ENCODE assay signal across 23 cellular contexts in the genomic region with DNA sequence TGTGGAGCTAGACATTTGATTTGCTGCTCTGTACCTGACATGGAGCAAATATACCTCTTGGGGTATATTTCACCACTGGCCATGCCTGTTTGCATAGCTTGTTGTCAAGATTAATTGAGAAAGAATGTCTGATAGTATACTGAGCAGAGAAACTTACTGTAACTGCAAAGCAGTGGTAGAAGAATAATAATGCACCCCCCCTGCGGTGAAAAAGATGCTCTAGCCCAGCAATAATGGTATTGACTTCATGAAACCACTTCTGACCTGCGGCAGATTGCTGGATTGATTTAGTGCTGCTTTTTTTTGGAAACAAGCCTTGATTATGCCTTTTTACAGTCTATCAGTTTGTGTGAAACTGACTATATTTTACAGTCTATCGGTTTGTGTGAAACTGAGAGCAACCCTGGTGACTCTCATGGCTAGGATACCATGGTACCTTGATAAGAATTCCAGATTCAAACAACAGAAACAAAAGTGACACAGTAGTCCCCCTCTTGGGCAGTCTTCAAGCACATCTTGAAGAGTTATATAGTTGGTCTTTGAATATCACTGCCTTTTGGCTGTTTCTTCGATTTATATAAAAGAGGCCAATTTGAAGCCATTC.
DNase-seq lines count a peak whose midpoint lies in the region; ATAC-seq and TF ChIP-seq lines count a peak whose summit lies in the region.
"Had no signal": no experiment of that assay in that cellular context is flagged by ENCODE, and none has a peak within 500 bp of the region (broad histone marks: within the 10 kb centered on the region; RNA-seq: fewer than 3 reads in every experiment).

No MANE protein-coding gene starts in this region.

- H3K9ac ChIP-seq in neuronal stem cell (ENCODE audit: low read depth, low read length, poor library complexity), result no peak overlapping the region

- H2AK5ac ChIP-seq in neuronal stem cell (ENCODE audit: low read depth, low read length), result no peak overlapping the region

- peaks cover 98% of the 10 kb centered on the region for H3K79me2 ChIP-seq in GM23338 (replicated peaks; ENCODE audit: insufficient read depth)

- H3K9me3 Mint-ChIP-seq in MCF 10A (ENCODE audit: unreplicated experiment) (no peaks in the 10 kb centered on the region), glutamatergic neuron (ENCODE audit: unreplicated experiment) (peaks cover 9% of the 10 kb centered on the region), GM23338 (no peaks in the 10 kb centered on the region)
- H3K9me3 Mint-ChIP-seq: CD8-positive, alpha-beta T cell had no signal

- H3K4me1 ChIP-seq in breast epithelium, result no peaks in the 10 kb centered on the region
- peaks cover 69% of the 10 kb centered on the region for H3K4me1 ChIP-seq in GM23338 (ENCODE audit: insufficient read depth)
- peaks cover 20 to 23% of the 10 kb centered on the region in 2 donors for H3K4me1 ChIP-seq in neuronal stem cell (ENCODE audit: control insufficient read depth in 2 of 2, insufficient read depth in 1 of 2, low read depth in 1 of 2, low read length in 2 of 2)
- H3K4me1 ChIP-seq: SJSA1 had no signal

- no CpG with 5 or more reads among the region's 4 CpGs for WGBS in neuronal stem cell (ENCODE audit: extremely low coverage in 2 of 2, insufficient read length in 2 of 2, insufficient replicate concordance in 1 of 2), 2 donors

- peaks cover 4% of the 10 kb centered on the region for H3K79me1 ChIP-seq in neuronal stem cell (ENCODE audit: low read depth, low read length)

- H3K27ac Mint-ChIP-seq in MCF 10A (ENCODE audit: low read depth, unreplicated experiment), result peak overlapping the region; percentile 27
- peak overlapping the region; percentile 41 for H3K27ac Mint-ChIP-seq in glutamatergic neuron (ENCODE audit: unreplicated experiment)
- H3K27ac Mint-ChIP-seq in GM23338, result no peak overlapping the region
- H3K27ac Mint-ChIP-seq: CD8-positive, alpha-beta T cell had no signal

- intact Hi-C loops in MCF 10A (cut with micrococcal nuclease) (no loop called here), breast epithelium (cut with DNase I; ENCODE audit: low total_unique reads) (no loop called here), cardiac septum (cut with DNase I) (no loop called here)

- H3K18ac ChIP-seq in neuronal stem cell (ENCODE audit: low read length), result no peak overlapping the region

- H4K8ac ChIP-seq in neuronal stem cell (ENCODE audit: low read depth, low read length), result no peak overlapping the region

- H3K4me3 Mint-ChIP-seq in MCF 10A (ENCODE audit: unreplicated experiment) (no peak overlapping the region), glutamatergic neuron (ENCODE audit: unreplicated experiment) (no peak overlapping the region), GM23338 (no peak overlapping the region)
- H3K4me3 Mint-ChIP-seq: CD8-positive, alpha-beta T cell had no signal

- no peak overlapping the region for H3K4ac ChIP-seq in neuronal stem cell (ENCODE audit: low read length)

- no peak overlapping the region for H4K91ac ChIP-seq in neuronal stem cell (ENCODE audit: low read depth, low read length, poor library complexity)

- H3K27me3 ChIP-seq in breast epithelium (no peaks in the 10 kb centered on the region), GM23338 (ENCODE audit: insufficient read depth) (no peaks in the 10 kb centered on the region), neuronal stem cell (ENCODE audit: control insufficient read depth in 3 of 3, insufficient read depth in 3 of 3, low read depth in 1 of 3, low read length in 3 of 3) (no peaks in the 10 kb centered on the region)
- H3K27me3 ChIP-seq: SJSA1 had no signal

- ATAC-seq in SK-N-SH treated with all-trans-retinoic acid at 6 μM for 48 hours (peak; percentile 86), GM23338 (no peak), GM21786 (IDR thresholded peaks at IDR 0.05; ENCODE audit: unreplicated experiment) (no peak)
- ATAC-seq: CD8-positive, alpha-beta T cell; HepG2; K562; Right ventricle myocardium inferior had no signal

- peaks cover 6% of the 10 kb centered on the region; the same call in 1 of the 2 replicates for H3K9me2 ChIP-seq in GM23338 (ENCODE audit: insufficient read depth)

- H3K23ac ChIP-seq in neuronal stem cell (ENCODE audit: low read depth, low read length, poor library complexity), result no peak overlapping the region

- H3F3A ChIP-seq in GM23338 (replicated peaks; ENCODE audit: low read depth), result no peaks in the 10 kb centered on the region

- H4K20me1 ChIP-seq in GM23338 (replicated peaks; ENCODE audit: insufficient read depth), result peaks cover 12% of the 10 kb centered on the region; the same call in 1 of the 2 replicates

- CTCF ChIA-PET in MCF 10A (lab: Yijun Ruan, JAX), result interaction anchor here (1.1 kb wide), 1 partner anchor 17 kb away, joined by 3 read pairs; no protein-coding TSS in a partner anchor

- no peak for TF ChIP-seq POLR2A in breast epithelium (IDR thresholded peaks at IDR 0.05)

- no peak overlapping the region for H2BK12ac ChIP-seq in neuronal stem cell (ENCODE audit: low read length)

- H2BK5ac ChIP-seq in neuronal stem cell (ENCODE audit: low read length), result no peak overlapping the region

- no peak overlapping the region for H2AFZ ChIP-seq in GM23338
- no peak overlapping the region for H2AFZ ChIP-seq in neuronal stem cell (ENCODE audit: low read length)

- H3K27me3 Mint-ChIP-seq in MCF 10A (ENCODE audit: insufficient read depth, unreplicated experiment) (no peaks in the 10 kb centered on the region), glutamatergic neuron (ENCODE audit: unreplicated experiment) (peaks cover 4% of the 10 kb centered on the region), GM23338 (ENCODE audit: insufficient read depth, low read depth, poor library complexity) (peaks cover 2% of the 10 kb centered on the region)

- H3K4me3 ChIP-seq in breast epithelium (no peak overlapping the region), GM23338 (no peak overlapping the region), neuronal stem cell (ENCODE audit: low read length in 2 of 2) (no peak overlapping the region)
- H3K4me3 ChIP-seq: K562, SJSA1 had no signal

- H3K36me3 Mint-ChIP-seq in MCF 10A (ENCODE audit: insufficient read depth, unreplicated experiment) (peaks cover 7% of the 10 kb centered on the region), glutamatergic neuron (ENCODE audit: unreplicated experiment) (no peaks in the 10 kb centered on the region), GM23338 (ENCODE audit: low read depth) (no peaks in the 10 kb centered on the region)
- H3K36me3 Mint-ChIP-seq: CD8-positive, alpha-beta T cell had no signal

- H3K27ac ChIP-seq in breast epithelium, result no peak overlapping the region
- no peak overlapping the region for H3K27ac ChIP-seq in GM23338 (ENCODE audit: low read depth)
- no peak overlapping the region for H3K27ac ChIP-seq in neuronal stem cell (replicated peaks; ENCODE audit: low read length)
- H3K27ac ChIP-seq: 22Rv1, HL-60, SJSA1 had no signal

- no peaks in the 10 kb centered on the region for H3K9me3 ChIP-seq in breast epithelium
- no peaks in the 10 kb centered on the region for H3K9me3 ChIP-seq in neuronal stem cell (replicated peaks in 1 of 2; ENCODE audit: control insufficient read depth in 2 of 2, insufficient read depth in 1 of 2, low read depth in 1 of 2, low read length in 2 of 2)
- H3K9me3 ChIP-seq: SJSA1 had no signal

- H3K36me3 ChIP-seq in breast epithelium, result no peaks in the 10 kb centered on the region
- no peaks in the 10 kb centered on the region for H3K36me3 ChIP-seq in GM23338 (ENCODE audit: insufficient read depth)
- H3K36me3 ChIP-seq in neuronal stem cell (replicated peaks in 1 of 2; ENCODE audit: control insufficient read depth in 2 of 2, insufficient read depth in 2 of 2, low read length in 2 of 2), result no peaks in the 10 kb centered on the region
- H3K36me3 ChIP-seq: SJSA1 had no signal

- BruUV-seq in MCF 10A (replicated peaks; lab: Mats Ljungman, UMichigan), result no TSS peak

- no peak overlapping the region for H3K14ac ChIP-seq in neuronal stem cell (ENCODE audit: low read length)

- peaks cover 48% of the 10 kb centered on the region for H3K4me1 Mint-ChIP-seq in MCF 10A (ENCODE audit: insufficient read depth, unreplicated experiment)
- peaks cover 76% of the 10 kb centered on the region for H3K4me1 Mint-ChIP-seq in glutamatergic neuron (ENCODE audit: low read depth, unreplicated experiment)
- H3K4me1 Mint-ChIP-seq in GM23338, result peaks cover 72% of the 10 kb centered on the region

- POLR2A ChIA-PET in MCF 10A (lab: Yijun Ruan, JAX), result interaction anchor here (0.7 to 3.0 kb wide), 4 partner anchors 9 to 136 kb away, joined by 3 to 16 read pairs (median 4); no protein-coding TSS in a partner anchor

- H2BK15ac ChIP-seq in neuronal stem cell (ENCODE audit: low read length), result no peak overlapping the region

- no peak for TF ChIP-seq CTCF in MCF 10A (IDR thresholded peaks at IDR 0.05; ENCODE audit: unreplicated experiment)
- TF ChIP-seq CTCF in breast epithelium (IDR thresholded peaks at IDR 0.05), result no peak
- no peak for TF ChIP-seq CTCF in glutamatergic neuron (IDR thresholded peaks at IDR 0.05; ENCODE audit: partially characterized antibody, unreplicated experiment)
- TF ChIP-seq CTCF in GM23338 (conservative IDR thresholded peaks at IDR 0.05; ENCODE audit: low read depth in 2 of 2), result no peak

- no peak overlapping the region for H2BK120ac ChIP-seq in neuronal stem cell (ENCODE audit: low read depth, low read length)

- DNase-seq in MCF 10A (ENCODE audit: unreplicated experiment), result no peak
- DNase-seq in breast epithelium (ENCODE audit: low spot score in 2 of 2), result no peak
- DNase-seq in glutamatergic neuron, result no peak
- DNase-seq in GM23338 (ENCODE audit: low spot score), result no peak
- DNase-seq in neuronal stem cell (ENCODE audit: low spot score), result no peak
- no peak for DNase-seq in cardiac septum (ENCODE audit: low spot score)
- DNase-seq: C1 segment of cervical spinal cord; CD8-positive, alpha-beta T cell; DND-41; MM.1S; NCI-H1092; NCI-H1436; NCI-H1930; NCI-H345; NCI-H526 had no signal

- H3K4me2 ChIP-seq in GM23338 (no peak overlapping the region), neuronal stem cell (ENCODE audit: insufficient read depth, low read length, poor library complexity, severe bottlenecking) (no peak overlapping the region)

TF ChIP-seq in SK-N-SH treated with all-trans-retinoic acid at 6 μM for 48 hours, 23 proteins besides CTCF, POLR2A, EP300 and RAD21 (continues in another document):
- TF ChIP-seq BACH2 (CRISPR knock-in tag; IDR thresholded peaks at IDR 0.05; ENCODE audit: borderline replicate concordance) (no peak), ZC3H10 (CRISPR knock-in tag; IDR thresholded peaks at IDR 0.05) (no peak), ZNF565 (CRISPR knock-in tag; conservative IDR thresholded peaks at IDR 0.05; ENCODE audit: low read depth) (no peak), TOX (CRISPR knock-in tag; IDR thresholded peaks at IDR 0.05; ENCODE audit: borderline replicate concordance) (no peak), ZNF8 (CRISPR knock-in tag; IDR thresholded peaks at IDR 0.05) (no peak), RARB (CRISPR knock-in tag; IDR thresholded peaks at IDR 0.05) (no peak)

TF ChIP-seq in GM23338, 12 proteins besides CTCF, POLR2A, EP300 and RAD21 (continues in another document):
- TF ChIP-seq POLR2AphosphoS5 (IDR thresholded peaks at IDR 0.05; ENCODE audit: low read depth), result no peak
